1 cellular context compared by ENCODE assay signal in genomic region chr6:43668151-43669028, GRCh38.
A peak's percentile ranks its signal among the peaks of the same experiment; 100 is the strongest.
TF ChIP-seq lines count a peak whose summit lies in the region.

No MANE protein-coding gene starts in this region.

TF ChIP-seq in HepG2, 621 proteins besides CTCF, POLR2A, EP300 and RAD21 (continued from another document and continues in another):
- TF ChIP-seq MLX (CRISPR knock-in tag; IDR thresholded peaks at IDR 0.05) (peak; percentile 50; the same call in 1 of the 2 replicates), GABPA (IDR thresholded peaks at IDR 0.05; ENCODE audit: low read depth, low read length) (no peak), GABPA (CRISPR knock-in tag; IDR thresholded peaks at IDR 0.05; ENCODE audit: low read depth) (no peak), TBX2 (CRISPR knock-in tag; IDR thresholded peaks at IDR 0.05; ENCODE audit: borderline replicate concordance) (peak; percentile 53; the same call in 1 of the 2 replicates), RFX1 (IDR thresholded peaks at IDR 0.05) (peak; percentile 65), SIX1 (CRISPR knock-in tag; IDR thresholded peaks at IDR 0.05; ENCODE audit: borderline replicate concordance) (0 out of 2 replicates have a peak, but pooled peaks have one; percentile 33), ZNF12 (CRISPR knock-in tag; IDR thresholded peaks at IDR 0.05) (0 out of 2 replicates have a peak, but pooled peaks have one; percentile 45), ZNF383 (CRISPR knock-in tag; IDR thresholded peaks at IDR 0.05; ENCODE audit: borderline replicate concordance) (peak; percentile 63; the same call in 1 of the 2 replicates), ZNF496 (CRISPR knock-in tag; IDR thresholded peaks at IDR 0.05; ENCODE audit: insufficient replicate concordance) (no peak), PHF21A (CRISPR knock-in tag; IDR thresholded peaks at IDR 0.05) (peak; percentile 77; the same call in 1 of the 2 replicates), ZNF570 (CRISPR knock-in tag; IDR thresholded peaks at IDR 0.05; ENCODE audit: borderline replicate concordance) (no peak), ZNF180 (CRISPR knock-in tag; IDR thresholded peaks at IDR 0.05; ENCODE audit: borderline replicate concordance, low read depth) (0 out of 2 replicates have a peak, but pooled peaks have one; percentile 38), ZMYM3 (CRISPR knock-in tag; IDR thresholded peaks at IDR 0.05) (peak; percentile 76; the same call in 1 of the 2 replicates), HOMEZ (CRISPR knock-in tag; IDR thresholded peaks at IDR 0.05; ENCODE audit: low read depth) (peak; percentile 50; the same call in 1 of the 2 replicates), JUNB (CRISPR knock-in tag; IDR thresholded peaks at IDR 0.05; ENCODE audit: borderline replicate concordance) (no peak; the same call in 1 of the 2 replicates), ZBTB25 (CRISPR knock-in tag; IDR thresholded peaks at IDR 0.05) (no peak), CENPT (CRISPR knock-in tag; IDR thresholded peaks at IDR 0.05; ENCODE audit: low read depth) (no peak), GPBP1L1 (CRISPR knock-in tag; IDR thresholded peaks at IDR 0.05) (no peak), DRAP1 (CRISPR knock-in tag; IDR thresholded peaks at IDR 0.05) (peak; percentile 69), ZNF691 (CRISPR knock-in tag; IDR thresholded peaks at IDR 0.05; ENCODE audit: borderline replicate concordance, low read depth) (peak; percentile 83; the same call in 1 of the 2 replicates), GABPB1 (CRISPR knock-in tag; IDR thresholded peaks at IDR 0.05) (peak; percentile 46; the same call in 1 of the 2 replicates), ZNF792 (CRISPR knock-in tag; IDR thresholded peaks at IDR 0.05) (peak; percentile 88; the same call in 1 of the 2 replicates), KDM4B (CRISPR knock-in tag; IDR thresholded peaks at IDR 0.05) (0 out of 2 replicates have a peak, but pooled peaks have one; percentile 28), SAP130 (CRISPR knock-in tag; IDR thresholded peaks at IDR 0.05; ENCODE audit: low read depth) (peak; percentile 95), RXRA (CRISPR knock-in tag; IDR thresholded peaks at IDR 0.05) (peak; percentile 77), ZSCAN31 (CRISPR knock-in tag; IDR thresholded peaks at IDR 0.05; ENCODE audit: low read depth) (peak; percentile 55; the same call in 1 of the 2 replicates), NR1H2 (CRISPR knock-in tag; IDR thresholded peaks at IDR 0.05; ENCODE audit: borderline replicate concordance, low read depth) (0 out of 2 replicates have a peak, but pooled peaks have one; percentile 21), ZSCAN5A (CRISPR knock-in tag; IDR thresholded peaks at IDR 0.05; ENCODE audit: borderline replicate concordance) (peak; percentile 76; the same call in 1 of the 2 replicates), ZNF414 (CRISPR knock-in tag; IDR thresholded peaks at IDR 0.05) (peak; percentile 92), ZNF281 (CRISPR knock-in tag; IDR thresholded peaks at IDR 0.05; ENCODE audit: borderline replicate concordance) (no peak), ZNF572 (CRISPR knock-in tag; IDR thresholded peaks at IDR 0.05) (peak; percentile 33; the same call in 1 of the 2 replicates), SALL1 (CRISPR knock-in tag; IDR thresholded peaks at IDR 0.05) (peak; percentile 79), KDM5B (CRISPR knock-in tag; IDR thresholded peaks at IDR 0.05; ENCODE audit: borderline replicate concordance) (peak; percentile 77; the same call in 1 of the 2 replicates), RFX3 (CRISPR knock-in tag; IDR thresholded peaks at IDR 0.05) (peak; percentile 77), E2F5 (CRISPR knock-in tag; conservative IDR thresholded peaks at IDR 0.05) (0 out of 2 replicates have a peak, but pooled peaks have one; percentile 31), EZH2 (conservative IDR thresholded peaks at IDR 0.05; ENCODE audit: low read depth, low read length) (no peak), GLI4 (CRISPR knock-in tag; IDR thresholded peaks at IDR 0.05; ENCODE audit: borderline replicate concordance) (no peak), FOXA1 (IDR thresholded peaks at IDR 0.05) (no peak), FOXA1 (CRISPR knock-in tag; IDR thresholded peaks at IDR 0.05) (peak; percentile 8; the same call in 1 of the 2 replicates), CBFB (CRISPR knock-in tag; IDR thresholded peaks at IDR 0.05) (no peak), ATF7-NPFF (CRISPR knock-in tag; IDR thresholded peaks at IDR 0.05; ENCODE audit: low read depth) (peak; percentile 74; the same call in 1 of the 2 replicates), EED (CRISPR knock-in tag; IDR thresholded peaks at IDR 0.05) (no peak), NR2F6 (IDR thresholded peaks at IDR 0.05) (no peak), NR2F6 (CRISPR knock-in tag; IDR thresholded peaks at IDR 0.05) (peak; percentile 63), ZNF781 (CRISPR knock-in tag; IDR thresholded peaks at IDR 0.05; ENCODE audit: borderline replicate concordance, not compliant biosample characterization) (peak; percentile 45), PAWR (CRISPR knock-in tag; IDR thresholded peaks at IDR 0.05; ENCODE audit: borderline replicate concordance) (no peak), NFE2L2 (IDR thresholded peaks at IDR 0.05; ENCODE audit: low read length) (no peak), ZNF839 (CRISPR knock-in tag; IDR thresholded peaks at IDR 0.05; ENCODE audit: borderline replicate concordance) (no peak), ETV5 (CRISPR knock-in tag; IDR thresholded peaks at IDR 0.05; ENCODE audit: borderline replicate concordance) (peak; percentile 42), ZNF292 (CRISPR knock-in tag; IDR thresholded peaks at IDR 0.05; ENCODE audit: borderline replicate concordance, low read depth) (peak; percentile 97), THAP11 (CRISPR knock-in tag; IDR thresholded peaks at IDR 0.05) (peak; percentile 44), FOXO1 (CRISPR knock-in tag; IDR thresholded peaks at IDR 0.05) (peak; percentile 49; the same call in 1 of the 2 replicates), ZNF335 (CRISPR knock-in tag; IDR thresholded peaks at IDR 0.05) (peak; percentile 78), GATAD2A (CRISPR knock-in tag; IDR thresholded peaks at IDR 0.05) (peak; percentile 42; the same call in 1 of the 2 replicates), ZBTB20 (CRISPR knock-in tag; IDR thresholded peaks at IDR 0.05; ENCODE audit: borderline replicate concordance, low read depth) (peak; percentile 70; the same call in 1 of the 2 replicates), ZFP36 (IDR thresholded peaks at IDR 0.05; ENCODE audit: borderline replicate concordance, low read depth, low read length, partially characterized antibody) (no peak), DDIT3 (CRISPR knock-in tag; IDR thresholded peaks at IDR 0.05) (no peak)
